In genomic region chr15:99250001-99250400, GRCh38 we compare ENCODE assay signal across 9 cellular contexts. TPM values are rescaled to one million over a fixed set of nuclear protein-coding genes. Genes with fewer than 3 reads are reported as not detected.
A peak's percentile ranks its signal among the peaks of the same experiment; 100 is the strongest.
DNase-seq lines count a peak whose midpoint lies in the region; ATAC-seq and TF ChIP-seq lines count a peak whose summit lies in the region.
"Had no signal": no experiment of that assay in that cellular context is flagged by ENCODE, and none has a peak within 500 bp of the region (broad histone marks: within the 10 kb centered on the region; RNA-seq: fewer than 3 reads in every experiment).

No MANE protein-coding gene starts in this region.

- CTCF ChIA-PET in SK-N-SH (lab: Yijun Ruan, JAX): interaction anchor here (0.9 to 2.6 kb wide), 2 partner anchors 455 to 467 kb away, joined by 3 to 8 read pairs; no protein-coding TSS in a partner anchor

- H3K9ac ChIP-seq in SK-N-SH: no peak overlapping the region
- H3K9ac ChIP-seq in iPS-18a (ENCODE audit: low read length): peak overlapping the region; percentile 87
- peak overlapping the region in 1 of 2 donors; percentile 85 for H3K9ac ChIP-seq in stomach smooth muscle (ENCODE audit: low read length in 2 of 2)

- no peak for TF ChIP-seq EP300 in SK-N-SH (IDR thresholded peaks at IDR 0.05; ENCODE audit: borderline replicate concordance in 1 of 2, low read depth in 1 of 2, low read length in 1 of 2)

- TF ChIP-seq CTCF in SK-N-SH (IDR thresholded peaks at IDR 0.05): no peak
- TF ChIP-seq CTCF in adrenal gland (IDR thresholded peaks at IDR 0.05): no peak

- H4K20me1 ChIP-seq in SK-N-SH (ENCODE audit: insufficient read depth): no peaks in the 10 kb centered on the region

- intact Hi-C loops in adrenal gland (cut with DNase I): no loop called here

- peak overlapping the region in 1 of 2 experiments; percentile 94; a peak in 1 of 4 replicates for H3K27ac ChIP-seq in SK-N-SH (ENCODE audit: low read depth in 2 of 2, low read length in 1 of 2)
- peak overlapping the region; percentile 92 to 96 (median 93) for H3K27ac ChIP-seq in adrenal gland
- no peak overlapping the region for H3K27ac ChIP-seq in iPS-18a (ENCODE audit: low read length)
- H3K27ac ChIP-seq in stomach smooth muscle (ENCODE audit: low read length): no peak overlapping the region

- H2AFZ ChIP-seq in SK-N-SH (ENCODE audit: low read depth): peak overlapping the region; percentile 89; the same call in 1 of the 2 replicates

- H3K9me3 ChIP-seq in SK-N-SH: no peaks in the 10 kb centered on the region
- no peaks in the 10 kb centered on the region for H3K9me3 ChIP-seq in adrenal gland (replicated peaks in 1 of 3)
- no peaks in the 10 kb centered on the region for H3K9me3 ChIP-seq in iPS-18a (ENCODE audit: control insufficient read depth, low read depth, low read length)
- no peaks in the 10 kb centered on the region for H3K9me3 ChIP-seq in stomach smooth muscle (ENCODE audit: control insufficient read depth in 2 of 2, low read length in 2 of 2)

- no peak for DNase-seq in SK-N-SH
- no peak for DNase-seq in adrenal gland
- no peak for DNase-seq in G401 (ENCODE audit: low spot score)
- DNase-seq in stimulated activated CD4-positive, alpha-beta T cell treated with anti-CD3 and anti-CD28 coated beads, Interleukin-4, amount 100 ng/mL, for 4 hours: no peak

- H3K4me1 ChIP-seq in SK-N-SH (ENCODE audit: control insufficient read depth in 1 of 2, insufficient read depth in 2 of 2, low read depth in 1 of 2, low read length in 1 of 2) (peaks cover 8 to 18% of the 10 kb centered on the region in 2 experiments; a peak in 3 of 4 replicates), adrenal gland (replicated peaks in 1 of 2) (peaks cover 17 to 49% of the 10 kb centered on the region in 2 donors), iPS-18a (ENCODE audit: control insufficient read depth, low read depth, low read length) (no peaks in the 10 kb centered on the region), stomach smooth muscle (ENCODE audit: control insufficient read depth, insufficient read depth, low read length) (peaks cover 7% of the 10 kb centered on the region)

- no peak for TF ChIP-seq RAD21 in SK-N-SH (IDR thresholded peaks at IDR 0.05; ENCODE audit: low read length)

- H3K4me3 ChIP-seq in SK-N-SH (ENCODE audit: low read depth in 2 of 2, low read length in 1 of 2) (peak overlapping the region; percentile 83 to 92; a peak in 3 of 4 replicates), adrenal gland (peak overlapping the region in 1 of 4 donors; percentile 68), iPS-18a (ENCODE audit: low read length) (peak overlapping the region; percentile 95), stomach smooth muscle (ENCODE audit: low read length in 2 of 2) (peak overlapping the region; percentile 94 to 95)

- ATAC-seq in SK-N-SH treated with all-trans-retinoic acid at 6 μM for 48 hours (no peak), GM21381 (IDR thresholded peaks at IDR 0.05; ENCODE audit: unreplicated experiment) (no peak)
- ATAC-seq: activated naive CD4-positive, alpha-beta T cell treated with anti-CD3 and anti-CD28 coated beads, Interleukin-2, amount 50 U/mL, for 72 hours had no signal

- H3K27me3 ChIP-seq in SK-N-SH (ENCODE audit: insufficient read depth) (no peaks in the 10 kb centered on the region), adrenal gland (no peaks in the 10 kb centered on the region), iPS-18a (ENCODE audit: control insufficient read depth, insufficient read depth, low read length) (peaks cover 10% of the 10 kb centered on the region), stomach smooth muscle (ENCODE audit: control insufficient read depth in 1 of 2, insufficient read depth in 2 of 2, low read length in 2 of 2) (no peaks in the 10 kb centered on the region)

- no peaks in the 10 kb centered on the region for H3K36me3 ChIP-seq in SK-N-SH (replicated peaks in 1 of 2; ENCODE audit: control insufficient read depth in 1 of 2, insufficient read depth in 2 of 2, low read length in 1 of 2)
- H3K36me3 ChIP-seq in adrenal gland (replicated peaks in 1 of 2): no peaks in the 10 kb centered on the region
- H3K36me3 ChIP-seq in iPS-18a (ENCODE audit: control insufficient read depth, low read depth, low read length): no peaks in the 10 kb centered on the region
- H3K36me3 ChIP-seq in stomach smooth muscle (ENCODE audit: control insufficient read depth in 2 of 2, insufficient read depth in 2 of 2, low read length in 2 of 2): no peaks in the 10 kb centered on the region

- H3K4me2 ChIP-seq in SK-N-SH: peak overlapping the region; percentile 84; the same call in 1 of the 2 replicates

- no peaks in the 10 kb centered on the region for H3K9me2 ChIP-seq in SK-N-SH

- POLR2A ChIA-PET in SK-N-SH (lab: Yijun Ruan, JAX): no interaction called here

- H3K79me2 ChIP-seq in SK-N-SH (ENCODE audit: insufficient read depth): no peaks in the 10 kb centered on the region

- in situ Hi-C loops in G401 (cut with HindIII; ENCODE audit: low sequenced_read_pairs): no loop called here

- TF ChIP-seq POLR2A in adrenal gland (IDR thresholded peaks at IDR 0.05): no peak

- WGBS in SK-N-SH (ENCODE audit: low lambda C conversion rate): 65% methylated on average over 4 of the region's 4 CpGs
- WGBS in adrenal gland, 4 donors: 20 to 26% (median 23%) methylated on average over 4 of the region's 4 CpGs

- H3F3A ChIP-seq in SK-N-SH (replicated peaks; ENCODE audit: insufficient read depth): peaks cover 7% of the 10 kb centered on the region

TF ChIP-seq in SK-N-SH, 30 proteins besides CTCF, POLR2A, EP300 and RAD21:
- TF ChIP-seq TEAD4 (IDR thresholded peaks at IDR 0.05; ENCODE audit: borderline replicate concordance, insufficient read depth): no peak
- no peak for TF ChIP-seq MXI1 (IDR thresholded peaks at IDR 0.05; ENCODE audit: low read depth, low read length)
- TF ChIP-seq REST (IDR thresholded peaks at IDR 0.05; ENCODE audit: low read depth, low read length): no peak
TF ChIP-seq in SK-N-SH: peak in this region for 0.

TF ChIP-seq in SK-N-SH treated with all-trans-retinoic acid at 6 μM for 48 hours, 23 proteins besides CTCF, POLR2A, EP300 and RAD21:
- TF ChIP-seq CSDC2 (CRISPR knock-in tag; IDR thresholded peaks at IDR 0.05) (no peak), RARB (CRISPR knock-in tag; IDR thresholded peaks at IDR 0.05) (no peak), TOX (CRISPR knock-in tag; IDR thresholded peaks at IDR 0.05; ENCODE audit: borderline replicate concordance) (no peak), CSRNP3 (CRISPR knock-in tag; IDR thresholded peaks at IDR 0.05) (no peak), ISL1 (CRISPR knock-in tag; IDR thresholded peaks at IDR 0.05) (no peak), GLIS3 (CRISPR knock-in tag; IDR thresholded peaks at IDR 0.05) (no peak), ZC3H10 (CRISPR knock-in tag; IDR thresholded peaks at IDR 0.05) (no peak), ZNF70 (CRISPR knock-in tag; IDR thresholded peaks at IDR 0.05) (no peak), SNAI2 (CRISPR knock-in tag; IDR thresholded peaks at IDR 0.05) (no peak), ARNTL (CRISPR knock-in tag; IDR thresholded peaks at IDR 0.05; ENCODE audit: borderline replicate concordance, low read depth) (no peak), TCF4 (CRISPR knock-in tag; IDR thresholded peaks at IDR 0.05; ENCODE audit: borderline replicate concordance) (no peak), ZFP3 (CRISPR knock-in tag; IDR thresholded peaks at IDR 0.05) (no peak), PATZ1 (CRISPR knock-in tag; IDR thresholded peaks at IDR 0.05; ENCODE audit: borderline replicate concordance) (no peak), BACH2 (CRISPR knock-in tag; IDR thresholded peaks at IDR 0.05; ENCODE audit: borderline replicate concordance) (no peak)

RNA-seq across cellular contexts. Expression of gene TTC23, which starts 0.6 kb away (rescaled TPM):
- polyA plus RNA-seq in SK-N-SH (2012; rRNA removed) (0.79 and 0.91 TPM in 2 replicates), adrenal gland (10 to 100 TPM; 10.9 to 20.4 (median 16.2) TPM)
- 1.0 and 1.3 TPM in 2 replicates for polyA plus RNA-seq in SK-N-SH (2012; cell fraction: cytosol; rRNA removed)
- 2.1 and 3.3 TPM in 2 replicates for polyA plus RNA-seq in SK-N-SH (2012; cell fraction: nucleus; rRNA removed)
- 10 to 100 TPM; 11.1 to 42.0 (median 25.6) TPM for total RNA-seq in adrenal gland
- 22.6 and 31.5 TPM in 2 replicates for total RNA-seq in G401 (2014; rRNA removed; shearing (Covaris generic))

RNA-seq across cellular contexts. Expression of gene LRRC28, which starts 1.3 kb away (rescaled TPM):
- polyA plus RNA-seq in SK-N-SH (2012; rRNA removed): 15.2 and 18.3 TPM in 2 replicates
- polyA plus RNA-seq in SK-N-SH (2012; cell fraction: cytosol; rRNA removed): 17.4 and 18.9 TPM in 2 replicates
- polyA plus RNA-seq in SK-N-SH (2012; cell fraction: nucleus; rRNA removed): 8.3 and 10.8 TPM in 2 replicates
- total RNA-seq in adrenal gland: 10 to 100 TPM; 17.8 to 49.8 (median 23.3) TPM
- polyA plus RNA-seq in adrenal gland: 10 to 100 TPM in 1 of 3 donors, 1 to 10 TPM in 2; 4.4 to 20.6 (median 7.0) TPM
- total RNA-seq in G401 (2014; rRNA removed; shearing (Covaris generic)): 31.8 and 67.0 TPM in 2 replicates

Comparison
In these comparisons a context has a peak if more than half of its experiments do, and no peak if none do; other contexts are left out.
1. H3K27ac ChIP-seq: peak in adrenal gland (5 of 5); none in iPS-18a (single experiment) and stomach smooth muscle (single experiment).